Comparison of ENCODE assay signal across 9 cellular contexts in the genomic region with DNA sequence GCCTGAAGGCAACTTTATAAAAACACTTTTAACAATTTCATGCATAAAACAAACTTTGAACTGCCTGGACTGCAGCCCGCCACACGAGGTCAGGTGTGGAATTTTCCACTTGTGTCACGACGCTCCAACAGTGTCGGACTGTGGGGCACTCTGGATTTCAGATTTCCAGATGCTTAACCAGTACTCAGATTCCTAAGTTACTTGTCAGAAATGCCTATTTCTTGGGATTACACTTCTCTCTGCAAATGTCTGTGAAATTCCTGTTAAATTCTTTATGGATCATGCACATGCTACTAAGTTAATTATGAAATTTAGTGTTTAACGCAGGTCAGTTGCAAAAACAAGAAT. TPM values are rescaled to one million over a fixed set of nuclear protein-coding genes. Genes with fewer than 3 reads are reported as not detected.
DNase-seq lines count a peak whose midpoint lies in the region; ATAC-seq and TF ChIP-seq lines count a peak whose summit lies in the region.
"Had no signal": no experiment of that assay in that cellular context is flagged by ENCODE, and none has a peak within 500 bp of the region (broad histone marks: within the 10 kb centered on the region; RNA-seq: fewer than 3 reads in every experiment).

No MANE protein-coding gene starts in this region.

- peaks cover 10% of the 10 kb centered on the region for H3K27me3 Mint-ChIP-seq in glutamatergic neuron (ENCODE audit: unreplicated experiment)

- H3K4me3 ChIP-seq in GM08714 (ENCODE audit: low read length): peak overlapping the region; percentile 57; the same call in 1 of the 2 replicates
- peak overlapping the region; percentile 55 for H3K4me3 ChIP-seq in WI38 (ENCODE audit: low read depth, low read length)
- peak overlapping the region; percentile 47 for H3K4me3 ChIP-seq in smooth muscle cell

- peaks cover 26% of the 10 kb centered on the region for H3K4me1 ChIP-seq in smooth muscle cell (ENCODE audit: low read depth)

- no peaks in the 10 kb centered on the region for H3K79me2 ChIP-seq in smooth muscle cell (ENCODE audit: low read depth)

- peaks cover 5% of the 10 kb centered on the region for H3K9me3 Mint-ChIP-seq in glutamatergic neuron (ENCODE audit: unreplicated experiment)

- H3K27ac Mint-ChIP-seq in glutamatergic neuron (ENCODE audit: unreplicated experiment): no peak overlapping the region

- H3K36me3 Mint-ChIP-seq in glutamatergic neuron (ENCODE audit: unreplicated experiment): no peaks in the 10 kb centered on the region

- H3K27me3 ChIP-seq in smooth muscle cell (ENCODE audit: low read depth): no peaks in the 10 kb centered on the region

- H3K36me3 ChIP-seq in smooth muscle cell (ENCODE audit: low read depth): no peaks in the 10 kb centered on the region

- peak overlapping the region; percentile 80 for H3K27ac ChIP-seq in smooth muscle cell (ENCODE audit: low read depth)
- H3K27ac ChIP-seq: parathyroid adenoma had no signal

- no peaks in the 10 kb centered on the region for H3F3A ChIP-seq in smooth muscle cell (ENCODE audit: low read depth)

- WGBS in smooth muscle cell (ENCODE audit: low lambda C conversion rate): 13% methylated on average over 6 of the region's 6 CpGs

- no peak for TF ChIP-seq CTCF in WI38 (IDR thresholded peaks at IDR 0.05; ENCODE audit: low read depth, low read length)
- no peak for TF ChIP-seq CTCF in glutamatergic neuron (IDR thresholded peaks at IDR 0.05; ENCODE audit: partially characterized antibody, unreplicated experiment)
- no peak for TF ChIP-seq CTCF in smooth muscle cell (IDR thresholded peaks at IDR 0.05; ENCODE audit: borderline replicate concordance, insufficient read depth, poor library complexity, severe bottlenecking)

- H3K9ac ChIP-seq in smooth muscle cell (ENCODE audit: low read depth): peak overlapping the region; percentile 88
- H3K9ac ChIP-seq: parathyroid adenoma had no signal

- no peaks in the 10 kb centered on the region for H3K9me3 ChIP-seq in smooth muscle cell (replicated peaks; ENCODE audit: low read depth)

- H3K4me1 Mint-ChIP-seq in glutamatergic neuron (ENCODE audit: low read depth, unreplicated experiment): peaks cover 21% of the 10 kb centered on the region

- peaks cover 59% of the 10 kb centered on the region for H4K20me1 ChIP-seq in smooth muscle cell (ENCODE audit: low read depth)

- H3K4me3 Mint-ChIP-seq in glutamatergic neuron (ENCODE audit: unreplicated experiment): peak overlapping the region; percentile 57

- ATAC-seq in HG03196 (IDR thresholded peaks at IDR 0.05; ENCODE audit: unreplicated experiment): no peak

- H3K4me2 ChIP-seq in smooth muscle cell: peak overlapping the region; percentile 90

- DNase-seq in glutamatergic neuron: no peak
- no peak for DNase-seq in smooth muscle cell (lab: John Stamatoyannopoulos, UW; ENCODE audit: unreplicated experiment)
- no peak for DNase-seq in SIG-M5 (lab: John Stamatoyannopoulos, UW)
- DNase-seq in NCI-H1092 (lab: John Stamatoyannopoulos, UW): no peak
- DNase-seq in HUDEP-2 (lab: John Stamatoyannopoulos, UW; ENCODE audit: unreplicated experiment in 76 of 76): no peak

- no peak overlapping the region for H2AFZ ChIP-seq in smooth muscle cell (ENCODE audit: low read depth)

RNA-seq across cellular contexts. Expression of a gene that starts 0.5 kb away (rescaled TPM):
- total RNA-seq in glutamatergic neuron (ENCODE audit: unreplicated experiment): 0.59 TPM
- total RNA-seq in smooth muscle cell: 0.67 and 1.3 TPM in 2 replicates
- 2.3 and 4.0 TPM in 2 replicates for polyA plus RNA-seq in smooth muscle cell

RNA-seq across cellular contexts. Expression of a gene that starts 43.1 kb away (rescaled TPM):
- 3.1 TPM for total RNA-seq in glutamatergic neuron (ENCODE audit: unreplicated experiment)
- total RNA-seq in smooth muscle cell: 1.8 and 3.6 TPM in 2 replicates
- 2.2 and 3.8 TPM in 2 replicates for polyA plus RNA-seq in smooth muscle cell
